ENCODE assay signal across 19 cellular contexts in genomic region chr7:129423700-129424410, GRCh38. TPM values are rescaled to one million over a fixed set of nuclear protein-coding genes. Genes with fewer than 3 reads are reported as not detected.
DNase-seq lines count a peak whose midpoint lies in the region; ATAC-seq, FAIRE-seq and TF ChIP-seq lines count a peak whose summit lies in the region.
"Had no signal": no experiment of that assay in that cellular context is flagged by ENCODE, and none has a peak within 500 bp of the region (broad histone marks: within the 10 kb centered on the region; RNA-seq: fewer than 3 reads in every experiment).

No MANE protein-coding gene starts in this region.

- 90 to 96% (median 95%) methylated on average over 2 of the region's 2 CpGs for WGBS in small intestine, 3 donors

- H3K36me3 ChIP-seq in bronchial epithelial cell (ENCODE audit: control insufficient read depth, insufficient read depth, low read length) (peaks cover 3% of the 10 kb centered on the region), small intestine (ENCODE audit: control insufficient read depth in 2 of 2, insufficient read depth in 2 of 2, low read length in 2 of 2) (peaks cover 0 to 22% of the 10 kb centered on the region in 2 donors), gastrocnemius medialis (peaks cover 0 to 4% of the 10 kb centered on the region in 2 donors)
- H3K36me3 ChIP-seq: prostate gland had no signal

- no peaks in the 10 kb centered on the region for H3K27me3 ChIP-seq in bronchial epithelial cell (ENCODE audit: control insufficient read depth, insufficient read depth, low read length)
- H3K27me3 ChIP-seq in small intestine (ENCODE audit: control insufficient read depth in 2 of 2, insufficient read depth in 2 of 2, low read length in 2 of 2), result no peaks in the 10 kb centered on the region
- no peaks in the 10 kb centered on the region for H3K27me3 ChIP-seq in gastrocnemius medialis

- TF ChIP-seq CTCF in bronchial epithelial cell (IDR thresholded peaks at IDR 0.05; ENCODE audit: insufficient read depth, low read length, severe bottlenecking) (no peak), gastrocnemius medialis (IDR thresholded peaks at IDR 0.05 in 4 of 5, conservative IDR thresholded peaks at IDR 0.05 in 1 of 5) (no peak)

- H3K4me3 ChIP-seq in bronchial epithelial cell (ENCODE audit: low read depth, low read length) (no peak overlapping the region), small intestine (ENCODE audit: low read depth in 1 of 2, low read length in 2 of 2) (no peak overlapping the region), gastrocnemius medialis (no peak overlapping the region)
- H3K4me3 ChIP-seq: GM23338, prostate gland had no signal

- H3K27ac ChIP-seq in small intestine (ENCODE audit: low read depth in 1 of 2, low read length in 1 of 2), result no peak overlapping the region
- H3K27ac ChIP-seq in gastrocnemius medialis, result peak overlapping the region in 2 of 4 donors; percentile 83 to 85
- H3K27ac ChIP-seq: C4-2B, prostate gland had no signal

- FAIRE-seq in bronchial epithelial cell (lab: Jason Lieb, UNC) (no peak), small intestine (lab: Jason Lieb, UNC) (no peak)
- FAIRE-seq: colon, RCC 7860 had no signal

- H3K4me1 ChIP-seq in small intestine (ENCODE audit: control insufficient read depth in 2 of 2, insufficient read depth in 1 of 2, low read depth in 1 of 2, low read length in 1 of 2) (no peaks in the 10 kb centered on the region), gastrocnemius medialis (peaks cover 24 to 26% of the 10 kb centered on the region in 2 donors)
- H3K4me1 ChIP-seq: prostate gland had no signal

- TF ChIP-seq POLR2A in gastrocnemius medialis (IDR thresholded peaks at IDR 0.05), result no peak

- ATAC-seq in gastrocnemius medialis, result no peak
- ATAC-seq: GM23338 had no signal

- in situ Hi-C loops in gastrocnemius medialis (cut with MboI; ENCODE audit: low sequenced_read_pairs in 4 of 4), result no loop called here

- peak; percentile 15 for DNase-seq in NCI-H748 (lab: John Stamatoyannopoulos, UW; ENCODE audit: unreplicated experiment)
- no peak for DNase-seq in NCI-H748 treated with DMSO at 0.1 percent for 48 hours (lab: John Stamatoyannopoulos, UW)
- peak; percentile 71 for DNase-seq in NCI-H69 (lab: John Stamatoyannopoulos, UW)
- peak; percentile 65 for DNase-seq in bronchial epithelial cell (ENCODE audit: low read depth)
- peak; percentile 56 for DNase-seq in small intestine
- DNase-seq in stimulated activated CD4-positive, alpha-beta T cell treated with anti-CD3 and anti-CD28 coated beads, Interleukin-4, amount 100 ng/mL, for 1 hour, result no peak
- DNase-seq in gastrocnemius medialis, result no peak
- no peak for DNase-seq in kidney glomerular epithelial cell (lab: John Stamatoyannopoulos, UW)
- DNase-seq: activated B cell treated with CpG ODN at 0.5 μM for 24 hours; amniotic stem cell; glutamatergic neuron; Kasumi-1; NCI-H510A treated with DMSO at 0.1 percent for 48 hours; stimulated activated naive CD4-positive, alpha-beta T cell treated with Interleukin-2 at 50 U/mL for 16 hours had no signal

- intact Hi-C loops in gastrocnemius medialis (cut with DNase I; ENCODE audit: low total_unique reads), result no loop called here

- no peaks in the 10 kb centered on the region for H3K9me3 ChIP-seq in small intestine (ENCODE audit: control insufficient read depth, low read depth)
- H3K9me3 ChIP-seq in gastrocnemius medialis, result no peaks in the 10 kb centered on the region
- H3K9me3 ChIP-seq: prostate gland had no signal

RNA-seq across cellular contexts. Expression of gene STRIP2, which starts 10.4 kb away (rescaled TPM):
- total RNA-seq in bronchial epithelial cell, result 5.2 and 6.8 TPM in 2 replicates
- polyA plus RNA-seq in small intestine, result 1 to 10 TPM in 1 of 3 donors, under 1 TPM in 1, not detected in 1; 0.22 to 1.3 TPM
- 10 to 100 TPM; 14.3 to 43.9 (median 24.7) TPM for total RNA-seq in gastrocnemius medialis

Comparison
In these comparisons a context has a peak if more than half of its experiments do, and no peak if none do; other contexts are left out.
1. DNase-seq: peak in NCI-H748 (single experiment), NCI-H69 (single experiment), bronchial epithelial cell (single experiment) and small intestine (single experiment); none in NCI-H748 treated with DMSO at 0.1 percent for 48 hours (single experiment), stimulated activated CD4-positive, alpha-beta T cell treated with anti-CD3 and anti-CD28 coated beads, Interleukin-4, amount 100 ng/mL, for 1 hour (single experiment), gastrocnemius medialis (0 of 2) and kidney glomerular epithelial cell (single experiment).